Comparison of ENCODE assay signal across 37 cellular contexts in the genomic region with DNA sequence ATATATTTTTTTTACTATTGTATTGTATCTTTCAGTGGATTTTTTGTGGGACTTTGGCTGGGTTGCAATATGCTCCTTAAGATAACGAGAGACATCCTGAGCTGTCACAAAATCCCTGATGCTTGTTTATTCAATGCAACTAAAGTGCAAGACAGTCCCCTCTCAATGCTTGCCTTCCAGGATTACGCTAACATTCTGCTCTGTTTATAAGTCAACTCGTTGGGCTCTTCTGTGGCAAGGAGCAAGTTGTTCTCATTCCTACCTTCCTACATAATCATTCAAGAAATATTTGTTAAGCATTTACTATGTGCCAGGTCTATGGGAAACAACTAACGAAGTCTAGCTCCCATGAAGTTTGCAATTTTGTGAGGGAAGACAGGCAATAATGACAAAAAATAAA. TPM values are rescaled to one million over a fixed set of nuclear protein-coding genes. Genes with fewer than 3 reads are reported as not detected.
"Had no signal": no experiment of that assay in that cellular context is flagged by ENCODE, and none has a peak within 500 bp of the region (broad histone marks: within the 10 kb centered on the region; RNA-seq: fewer than 3 reads in every experiment).

No MANE protein-coding gene starts in this region.

- H3K27ac Mint-ChIP-seq: activated CD4-positive, alpha-beta memory T cell treated with anti-CD3 and anti-CD28 coated beads for 36 hours; activated CD4-positive, alpha-beta T cell treated with anti-CD3 and anti-CD28 coated beads for 36 hours; activated CD4-positive, alpha-beta T cell treated with anti-CD3 and anti-CD28 coated beads, Interleukin-2, amount 10 ng/mL, durations not matched to agents 24 days and 14 days; activated CD8-positive, alpha-beta memory T cell treated with anti-CD3 and anti-CD28 coated beads, Interleukin-2, amount 10 ng/mL, durations not matched to agents 7 days and 5 days; activated CD8-positive, alpha-beta T cell treated with anti-CD3 and anti-CD28 coated beads, Interleukin-2, amount 10 ng/mL, durations not matched to agents 7 days and 5 days; activated naive CD4-positive, alpha-beta T cell treated with anti-CD3 and anti-CD28 coated beads for 36 hours; activated naive CD4-positive, alpha-beta T cell treated with anti-CD3 and anti-CD28 coated beads, Interleukin-2, amount 50 U/mL, for 24 hours; activated naive CD8-positive, alpha-beta T cell treated with anti-CD3 and anti-CD28 coated beads for 36 hours; activated naive CD8-positive, alpha-beta T cell treated with anti-CD3 and anti-CD28 coated beads, Interleukin-2, amount 50 U/mL, for 24 hours; activated T-helper 1 cell treated with anti-CD3 and anti-CD28 coated beads, Interleukin-12 subunit alpha, Interleukin-12 subunit beta, Interleukin-2, Interleukin-4 antibody, amounts not matched to agents 30 ng/mL and 10 ng/mL and 1 ng/mL, durations not matched to agents 14 hours and 24 hours and 36 hours; activated T-helper 2 cell treated with anti-CD3 and anti-CD28 coated beads, Interferon-gamma antibody, Interleukin-2, Interleukin-4, amounts not matched to agents 10 μg/mL and 5 μg/mL and 100 μg/mL, durations not matched to agents 14 hours and 24 hours and 36 hours; T-helper 17 cell; T-helper 2 cell treated with Interferon-gamma antibody and Interleukin-4, amounts not matched to agents 5 μg/mL and 100 μg/mL, for 36 hours had no signal

- H3K36me3 ChIP-seq: adrenal gland, breast epithelium, cardiac muscle cell, colonic mucosa, esophagus squamous epithelium, gastroesophageal sphincter, heart right ventricle had no signal

- H3K27ac ChIP-seq: adrenal gland, breast epithelium, cardiac muscle cell, colonic mucosa, epithelial cell of prostate, esophagus squamous epithelium, gastroesophageal sphincter, heart right ventricle had no signal

- H3K4me1 Mint-ChIP-seq: activated CD4-positive, alpha-beta T cell treated with anti-CD3 and anti-CD28 coated beads for 36 hours; activated CD4-positive, alpha-beta T cell treated with anti-CD3 and anti-CD28 coated beads, Interleukin-2, amount 10 ng/mL, durations not matched to agents 24 days and 14 days; activated CD8-positive, alpha-beta memory T cell treated with anti-CD3 and anti-CD28 coated beads, Interleukin-2, amount 10 ng/mL, durations not matched to agents 7 days and 5 days; activated naive CD4-positive, alpha-beta T cell treated with anti-CD3 and anti-CD28 coated beads, Interleukin-2, amount 50 U/mL, for 24 hours; activated naive CD8-positive, alpha-beta T cell treated with anti-CD3 and anti-CD28 coated beads for 36 hours; activated naive CD8-positive, alpha-beta T cell treated with anti-CD3 and anti-CD28 coated beads, Interleukin-2, amount 50 U/mL, for 24 hours had no signal

- H3K36me3 Mint-ChIP-seq: activated CD4-positive, alpha-beta memory T cell treated with anti-CD3 and anti-CD28 coated beads for 36 hours; activated CD8-positive, alpha-beta memory T cell treated with anti-CD3 and anti-CD28 coated beads, Interleukin-2, amount 10 ng/mL, durations not matched to agents 7 days and 5 days; activated naive CD4-positive, alpha-beta T cell treated with anti-CD3 and anti-CD28 coated beads, Interleukin-2, amount 50 U/mL, for 24 hours; activated naive CD8-positive, alpha-beta T cell treated with anti-CD3 and anti-CD28 coated beads for 36 hours had no signal

- H3K9me3 Mint-ChIP-seq: activated CD4-positive, alpha-beta memory T cell treated with anti-CD3 and anti-CD28 coated beads for 36 hours; activated CD4-positive, alpha-beta T cell treated with anti-CD3 and anti-CD28 coated beads, Interleukin-2, amount 10 ng/mL, durations not matched to agents 24 days and 14 days; activated naive CD4-positive, alpha-beta T cell treated with anti-CD3 and anti-CD28 coated beads, Interleukin-2, amount 50 U/mL, for 24 hours; activated naive CD8-positive, alpha-beta T cell treated with anti-CD3 and anti-CD28 coated beads for 36 hours; activated naive CD8-positive, alpha-beta T cell treated with anti-CD3 and anti-CD28 coated beads, Interleukin-2, amount 50 U/mL, for 24 hours; activated T-helper 1 cell treated with anti-CD3 and anti-CD28 coated beads, Interleukin-12 subunit alpha, Interleukin-12 subunit beta, Interleukin-2, Interleukin-4 antibody, amounts not matched to agents 30 ng/mL and 10 ng/mL and 1 ng/mL, durations not matched to agents 14 hours and 24 hours and 36 hours; activated T-helper 2 cell treated with anti-CD3 and anti-CD28 coated beads, Interferon-gamma antibody, Interleukin-2, Interleukin-4, amounts not matched to agents 10 μg/mL and 5 μg/mL and 100 μg/mL, durations not matched to agents 14 hours and 24 hours and 36 hours; brain; T-helper 2 cell treated with Interferon-gamma antibody and Interleukin-4, amounts not matched to agents 5 μg/mL and 100 μg/mL, for 36 hours had no signal

- H3K27me3 ChIP-seq: adrenal gland, breast epithelium, cardiac muscle cell, colonic mucosa, esophagus squamous epithelium, gastroesophageal sphincter had no signal

- DNase-seq: activated CD4-positive, alpha-beta memory T cell treated with anti-CD3 and anti-CD28 coated beads for 36 hours; activated CD4-positive, alpha-beta T cell treated with anti-CD3 and anti-CD28 coated beads for 36 hours; activated CD4-positive, alpha-beta T cell treated with anti-CD3 and anti-CD28 coated beads, Interleukin-2, amount 10 ng/mL, durations not matched to agents 24 days and 14 days; activated CD4-positive, CD25-positive, alpha-beta regulatory T cell; activated CD4-positive, CD25-positive, alpha-beta regulatory T cell treated with anti-CD3 and anti-CD28 coated beads, Interleukin-2, amount 50 U/mL, for 72 hours; activated CD8-positive, alpha-beta memory T cell treated with anti-CD3 and anti-CD28 coated beads, Interleukin-2, amount 10 ng/mL, durations not matched to agents 7 days and 5 days; activated CD8-positive, alpha-beta memory T cell treated with anti-CD3 and anti-CD28 coated beads, Interleukin-2, amount 50 U/mL, for 4 hours; activated CD8-positive, alpha-beta T cell treated with anti-CD3 and anti-CD28 coated beads, Interleukin-2, amount 10 ng/mL, durations not matched to agents 7 days and 5 days; activated effector memory CD4-positive, alpha-beta T cell treated with anti-CD3 and anti-CD28 coated beads, Interleukin-2, amount 50 U/mL, for 16 hours; activated naive CD4-positive, alpha-beta T cell treated with anti-CD3 and anti-CD28 coated beads for 36 hours; activated naive CD8-positive, alpha-beta T cell treated with anti-CD3 and anti-CD28 coated beads for 36 hours; activated naive CD8-positive, alpha-beta T cell treated with anti-CD3 and anti-CD28 coated beads, Interleukin-2, amount 50 U/mL, for 24 hours; activated T-cell treated with anti-CD3 and anti-CD28 coated beads, Interleukin-2, amount 50 U/mL, for 1 hour; activated T-cell treated with anti-CD3 and anti-CD28 coated beads, Interleukin-2, amount 50 U/mL, for 48 hours; adrenal gland; amygdala; aorta; central memory CD4-positive, alpha-beta T cell; cerebellar nuclear complex; colonic mucosa; effector CD8-positive, alpha-beta T cell; esophagus squamous epithelium; foreskin melanocyte; heart right ventricle; T-helper 17 cell; T1000 had no signal

- H3K9me3 ChIP-seq: adrenal gland, breast epithelium, colonic mucosa, esophagus squamous epithelium, gastroesophageal sphincter, heart right ventricle had no signal

- H3K4me3 Mint-ChIP-seq: activated CD4-positive, alpha-beta memory T cell treated with anti-CD3 and anti-CD28 coated beads for 36 hours; activated CD4-positive, alpha-beta T cell treated with anti-CD3 and anti-CD28 coated beads for 36 hours; activated CD4-positive, alpha-beta T cell treated with anti-CD3 and anti-CD28 coated beads, Interleukin-2, amount 10 ng/mL, durations not matched to agents 24 days and 14 days; activated CD8-positive, alpha-beta memory T cell treated with anti-CD3 and anti-CD28 coated beads, Interleukin-2, amount 10 ng/mL, durations not matched to agents 7 days and 5 days; activated CD8-positive, alpha-beta T cell treated with anti-CD3 and anti-CD28 coated beads, Interleukin-2, amount 10 ng/mL, durations not matched to agents 7 days and 5 days; activated naive CD4-positive, alpha-beta T cell treated with anti-CD3 and anti-CD28 coated beads for 36 hours; activated naive CD4-positive, alpha-beta T cell treated with anti-CD3 and anti-CD28 coated beads, Interleukin-2, amount 50 U/mL, for 24 hours; activated naive CD8-positive, alpha-beta T cell treated with anti-CD3 and anti-CD28 coated beads for 36 hours; activated naive CD8-positive, alpha-beta T cell treated with anti-CD3 and anti-CD28 coated beads, Interleukin-2, amount 50 U/mL, for 24 hours; activated T-helper 1 cell treated with anti-CD3 and anti-CD28 coated beads, Interleukin-12 subunit alpha, Interleukin-12 subunit beta, Interleukin-2, Interleukin-4 antibody, amounts not matched to agents 30 ng/mL and 10 ng/mL and 1 ng/mL, durations not matched to agents 14 hours and 24 hours and 36 hours; brain; T-helper 17 cell; T-helper 2 cell treated with Interferon-gamma antibody and Interleukin-4, amounts not matched to agents 5 μg/mL and 100 μg/mL, for 36 hours had no signal

- H3K4me3 ChIP-seq: adrenal gland, breast epithelium, cardiac muscle cell, colonic mucosa, esophagus squamous epithelium, gastroesophageal sphincter, heart right ventricle had no signal

- H3K27me3 Mint-ChIP-seq: activated CD4-positive, alpha-beta memory T cell treated with anti-CD3 and anti-CD28 coated beads for 36 hours; activated CD4-positive, alpha-beta T cell treated with anti-CD3 and anti-CD28 coated beads for 36 hours; activated CD4-positive, alpha-beta T cell treated with anti-CD3 and anti-CD28 coated beads, Interleukin-2, amount 10 ng/mL, durations not matched to agents 24 days and 14 days; activated CD8-positive, alpha-beta memory T cell treated with anti-CD3 and anti-CD28 coated beads, Interleukin-2, amount 10 ng/mL, durations not matched to agents 7 days and 5 days; activated naive CD4-positive, alpha-beta T cell treated with anti-CD3 and anti-CD28 coated beads, Interleukin-2, amount 50 U/mL, for 24 hours; activated naive CD8-positive, alpha-beta T cell treated with anti-CD3 and anti-CD28 coated beads for 36 hours; activated naive CD8-positive, alpha-beta T cell treated with anti-CD3 and anti-CD28 coated beads, Interleukin-2, amount 50 U/mL, for 24 hours; brain; T-helper 17 cell had no signal

- H3K4me1 ChIP-seq: breast epithelium, colonic mucosa, esophagus squamous epithelium, gastroesophageal sphincter had no signal

RNA-seq across cellular contexts. Expression of gene JAKMIP2, which starts 40.4 kb away (rescaled TPM):
- total RNA-seq: dermis microvascular lymphatic vessel endothelial cell, endothelial cell of umbilical vein had no signal
- polyA plus RNA-seq: endothelial cell of umbilical vein had no signal
